In genomic region chr5:10664184-10664769, GRCh38 we compare ENCODE assay signal across 7 cellular contexts.
DNase-seq lines count a peak whose midpoint lies in the region; FAIRE-seq and TF ChIP-seq lines count a peak whose summit lies in the region.
"Not testable (repeated sequence)": the region's sequence is repeated elsewhere in the genome, so short reads cannot be mapped to it uniquely, and the experiment has no call there.

No MANE protein-coding gene starts in this region.

- H3K9ac ChIP-seq in endothelial cell of umbilical vein (replicated peaks; ENCODE audit: extremely low read depth, insufficient read depth, low read length), result not testable (repeated sequence)

- not testable (repeated sequence) for BruUV-seq in endothelial cell of umbilical vein (replicated peaks; lab: Mats Ljungman, UMichigan)

- peak; percentile 28 for FAIRE-seq in endothelial cell of umbilical vein (lab: Jason Lieb, UNC)

- not testable (repeated sequence) for H3K27ac ChIP-seq in endothelial cell of umbilical vein (ENCODE audit: insufficient read depth, low read depth, low read length)

- not testable (repeated sequence) for H3K4me1 ChIP-seq in endothelial cell of umbilical vein (ENCODE audit: control insufficient read depth, extremely low read depth, insufficient read depth, low read length)

- not testable (repeated sequence) for H3K9me1 ChIP-seq in endothelial cell of umbilical vein (replicated peaks; ENCODE audit: control insufficient read depth, extremely low read depth, insufficient read depth, low read length)

- H3K79me2 ChIP-seq in endothelial cell of umbilical vein (ENCODE audit: control insufficient read depth, insufficient read depth, low read length), result not testable (repeated sequence)

- intact Hi-C loops in endothelial cell of umbilical vein (cut with micrococcal nuclease), result not testable (repeated sequence)

- H3K4me3 ChIP-seq in MG63; endothelial cell of umbilical vein (replicated peaks in 1 of 3; ENCODE audit: insufficient read depth in 1 of 3, low read depth in 1 of 3, low read length in 3 of 3): not testable (repeated sequence)

- not testable (repeated sequence) for TF ChIP-seq POLR2A in endothelial cell of umbilical vein (IDR thresholded peaks at IDR 0.05; ENCODE audit: low read depth, low read length)

- H4K20me1 ChIP-seq in endothelial cell of umbilical vein (replicated peaks; ENCODE audit: control insufficient read depth, extremely low read depth, insufficient read depth, low read length), result not testable (repeated sequence)

- dilution Hi-C loops in endothelial cell of umbilical vein (cut with MboI; ENCODE audit: extremely low pct_ligation_motif_present, low sequenced_read_pairs), result not testable (repeated sequence)

- POLR2A ChIA-PET in endothelial cell of umbilical vein (lab: Charles Lee), result not testable (repeated sequence)

- peaks cover 11% of the 10 kb centered on the region for H3K9me3 ChIP-seq in MG63
- H3K9me3 ChIP-seq in endothelial cell of umbilical vein (replicated peaks; ENCODE audit: control insufficient read depth, insufficient read depth, low read length), result not testable (repeated sequence)

- H3K4me2 ChIP-seq in endothelial cell of umbilical vein (ENCODE audit: insufficient read depth, low read length), result not testable (repeated sequence)

- CTCF ChIA-PET in endothelial cell of umbilical vein (lab: Charles Lee), result not testable (repeated sequence)

- H3K36me3 ChIP-seq in MG63; endothelial cell of umbilical vein (ENCODE audit: control insufficient read depth in 2 of 2, extremely low read depth in 1 of 2, insufficient read depth in 2 of 2, low read length in 2 of 2): not testable (repeated sequence)

- DNase-seq in EL (peak; percentile 55), MG63 (peak; percentile 54), NCI-H446 (lab: John Stamatoyannopoulos, UW) (peak; percentile 81 to 88), RPMI7951 (ENCODE audit: low read depth) (peak; percentile 64), amniotic epithelial cell (ENCODE audit: low read depth) (peak; percentile 8), lung microvascular endothelial cell (ENCODE audit: low read depth in 2 of 2) (peak; percentile 20 to 33)
- not testable (repeated sequence) for DNase-seq in endothelial cell of umbilical vein (ENCODE audit: low read depth, low spot score)

- not testable (repeated sequence) for H3K27me3 ChIP-seq in MG63; endothelial cell of umbilical vein (ENCODE audit: control insufficient read depth in 2 of 2, insufficient read depth in 2 of 2, low read length in 2 of 2)

- not testable (repeated sequence) for TF ChIP-seq CTCF in endothelial cell of umbilical vein (IDR thresholded peaks at IDR 0.05; ENCODE audit: extremely low read depth in 1 of 2, insufficient read depth in 1 of 2, low read depth in 1 of 2, low read length in 2 of 2)

- H2AFZ ChIP-seq in endothelial cell of umbilical vein (ENCODE audit: low read depth, low read length), result not testable (repeated sequence)
